1 cellular context compared by ENCODE assay signal in the genomic region with DNA sequence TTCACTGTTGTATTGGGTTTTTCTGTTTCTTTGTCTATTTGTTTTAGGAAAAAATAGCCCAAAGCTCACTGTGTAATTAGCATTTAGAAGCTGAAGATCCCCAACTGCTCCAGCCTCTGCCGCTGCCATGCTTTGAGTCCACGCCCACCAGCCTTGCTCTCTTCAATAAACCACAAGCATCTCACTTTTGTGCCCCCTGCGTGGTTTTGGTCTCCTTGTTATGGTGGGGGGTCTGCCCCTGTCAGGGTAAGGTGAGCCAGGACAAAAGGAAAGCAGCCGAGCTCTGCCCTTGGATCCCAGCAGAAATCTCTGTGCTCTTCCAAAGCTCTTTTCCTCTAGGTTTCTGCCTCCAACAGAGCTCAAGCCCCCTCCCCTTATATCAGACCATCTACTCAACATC.
TF ChIP-seq lines count a peak whose summit lies in the region.

No MANE protein-coding gene starts in this region.

TF ChIP-seq in IMR-90, 13 proteins besides CTCF, POLR2A, EP300 and RAD21:
- TF ChIP-seq SMC3 (IDR thresholded peaks at IDR 0.05; ENCODE audit: low read depth, low read length) (no peak), NFE2L2 (IDR thresholded peaks at IDR 0.05; ENCODE audit: low read depth, low read length) (no peak), RCOR1 (IDR thresholded peaks at IDR 0.05; ENCODE audit: insufficient replicate concordance, low read length) (no peak), MAZ (IDR thresholded peaks at IDR 0.05; ENCODE audit: borderline replicate concordance, low read depth, low read length) (no peak), CHD1 (IDR thresholded peaks at IDR 0.05; ENCODE audit: low read depth, low read length) (no peak), MAFK (IDR thresholded peaks at IDR 0.05; ENCODE audit: low read depth, low read length) (no peak), MXI1 (IDR thresholded peaks at IDR 0.05; ENCODE audit: borderline replicate concordance, low read depth, low read length) (no peak), USF2 (IDR thresholded peaks at IDR 0.05; ENCODE audit: low read depth, low read length) (no peak), CEBPB (IDR thresholded peaks at IDR 0.05; ENCODE audit: low read depth, low read length) (no peak), FOS (IDR thresholded peaks at IDR 0.05; ENCODE audit: low read depth, low read length) (no peak)
- TF ChIP-seq, protein P1, sequence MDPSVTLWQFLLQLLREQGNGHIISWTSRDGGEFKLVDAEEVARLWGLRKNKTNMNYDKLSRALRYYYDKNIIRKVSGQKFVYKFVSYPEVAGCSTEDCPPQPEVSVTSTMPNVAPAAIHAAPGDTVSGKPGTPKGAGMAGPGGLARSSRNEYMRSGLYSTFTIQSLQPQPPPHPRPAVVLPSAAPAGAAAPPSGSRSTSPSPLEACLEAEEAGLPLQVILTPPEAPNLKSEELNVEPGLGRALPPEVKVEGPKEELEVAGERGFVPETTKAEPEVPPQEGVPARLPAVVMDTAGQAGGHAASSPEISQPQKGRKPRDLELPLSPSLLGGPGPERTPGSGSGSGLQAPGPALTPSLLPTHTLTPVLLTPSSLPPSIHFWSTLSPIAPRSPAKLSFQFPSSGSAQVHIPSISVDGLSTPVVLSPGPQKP (IDR thresholded peaks at IDR 0.05; ENCODE audit: borderline replicate concordance, low read depth, low read length): no peak
